In the genomic region with DNA sequence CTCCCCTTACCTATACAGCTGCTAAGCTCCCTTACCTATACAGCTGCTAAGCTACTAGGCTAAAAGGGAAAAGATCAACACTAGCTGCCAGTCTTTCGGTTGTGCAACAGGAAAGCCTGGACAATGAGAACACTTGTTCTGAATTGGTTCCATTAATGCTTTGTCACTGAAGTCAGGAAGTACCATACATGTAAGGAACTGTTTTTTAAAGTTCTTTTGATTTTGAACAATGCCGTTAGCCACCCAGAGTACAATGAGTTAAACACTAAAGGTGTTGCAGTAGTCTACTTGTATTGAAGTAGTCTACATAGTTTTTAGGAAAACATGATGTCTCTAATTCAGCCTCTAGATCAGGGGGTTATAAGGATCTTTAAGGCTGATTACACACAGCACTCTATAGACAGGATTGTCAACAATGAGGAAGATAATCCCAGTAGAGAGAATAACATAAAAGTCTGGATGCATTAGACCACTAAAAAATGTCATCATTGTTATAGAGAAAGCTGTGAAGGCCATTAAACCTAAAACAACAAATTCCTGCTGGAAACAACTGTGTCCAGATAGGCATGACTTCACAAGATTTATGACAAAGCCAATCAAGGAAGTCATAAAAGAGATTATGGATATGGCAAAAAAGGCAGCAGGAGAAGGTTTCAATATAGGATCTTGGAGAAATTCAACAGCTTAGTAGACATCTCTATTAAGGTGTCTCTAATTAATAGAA, we compare ENCODE assay signal across 25 cellular contexts.
A peak's percentile ranks its signal among the peaks of the same experiment; 100 is the strongest.
DNase-seq lines count a peak whose midpoint lies in the region; ATAC-seq and TF ChIP-seq lines count a peak whose summit lies in the region.
"Had no signal": no experiment of that assay in that cellular context is flagged by ENCODE, and none has a peak within 500 bp of the region (broad histone marks: within the 10 kb centered on the region; RNA-seq: fewer than 3 reads in every experiment).

No MANE protein-coding gene starts in this region.

- no peak for TF ChIP-seq POLR2A in breast epithelium (IDR thresholded peaks at IDR 0.05)

- H2BK12ac ChIP-seq in trophoblast cell (ENCODE audit: low read length), result no peak overlapping the region

- H3K4me1 ChIP-seq in breast epithelium (no peaks in the 10 kb centered on the region), trophoblast cell (ENCODE audit: control insufficient read depth in 1 of 2, insufficient read depth in 2 of 2, low read length in 2 of 2) (no peaks in the 10 kb centered on the region), right cardiac atrium (ENCODE audit: control insufficient read depth, insufficient read depth, low read length) (no peaks in the 10 kb centered on the region)
- H3K4me1 ChIP-seq: BE2C had no signal

- no peak overlapping the region for H3K14ac ChIP-seq in trophoblast cell (ENCODE audit: low read length)

- DNase-seq in MCF 10A (ENCODE audit: unreplicated experiment), result peak; percentile 7
- no peak for DNase-seq in breast epithelium (ENCODE audit: low spot score in 2 of 2)
- DNase-seq in UCSD-AML1 (lab: John Stamatoyannopoulos, UW; ENCODE audit: unreplicated experiment), result peak; percentile 5
- DNase-seq in left colon, result no peak
- no peak for DNase-seq in trophoblast cell
- no peak for DNase-seq in NCI-H510A treated with DMSO at 0.1 percent for 48 hours (lab: John Stamatoyannopoulos, UW)
- DNase-seq in right cardiac atrium, result no peak
- DNase-seq in stimulated activated CD4-positive, alpha-beta T cell treated with anti-CD3 and anti-CD28 coated beads, Interleukin-1b, Interleukin-23, amount 100 ng/mL, for 48 hours, result no peak
- DNase-seq: aorta; BE2C; caudate nucleus; COR-L47; mesenchymal stem cell; MG63; naive B cell; NCI-H2171 treated with DMSO at 0.1 percent for 48 hours; NCI-H82; OCI-M1; small intestine; stimulated activated CD4-positive, alpha-beta T cell treated with anti-CD3 and anti-CD28 coated beads, Interleukin-2, amount 100 ng/mL, for 24 hours; substantia nigra had no signal

- H3K79me2 ChIP-seq in trophoblast cell (ENCODE audit: control insufficient read depth, insufficient read depth, low read length, poor library complexity), result no peaks in the 10 kb centered on the region

- intact Hi-C loops in MCF 10A (cut with micrococcal nuclease) (no loop called here), breast epithelium (cut with DNase I; ENCODE audit: low total_unique reads) (no loop called here), left colon (cut with DNase I, micrococcal nuclease) (no loop called here), right cardiac atrium (cut with DNase I) (no loop called here)

- H3K79me1 ChIP-seq in trophoblast cell (ENCODE audit: low read length), result no peaks in the 10 kb centered on the region

- H4K91ac ChIP-seq in trophoblast cell (ENCODE audit: low read depth, low read length), result no peak overlapping the region

- no peak overlapping the region for H2AK5ac ChIP-seq in trophoblast cell (ENCODE audit: low read length)

- no peak overlapping the region for H3K4ac ChIP-seq in trophoblast cell (ENCODE audit: low read depth, low read length)

- H2AFZ ChIP-seq in trophoblast cell (ENCODE audit: insufficient read depth, low read length, poor library complexity), result no peak overlapping the region

- H3K27ac ChIP-seq in breast epithelium (no peak overlapping the region), trophoblast cell (ENCODE audit: low read depth, low read length) (no peak overlapping the region), right cardiac atrium (ENCODE audit: low read length) (no peak overlapping the region)

- H2BK5ac ChIP-seq in trophoblast cell (ENCODE audit: low read depth, low read length, poor library complexity), result no peak overlapping the region

- H3K18ac ChIP-seq in trophoblast cell (ENCODE audit: low read length), result no peak overlapping the region

- H3K9me3 Mint-ChIP-seq in MCF 10A (ENCODE audit: unreplicated experiment), result peaks cover 7% of the 10 kb centered on the region
- H3K9me3 Mint-ChIP-seq: activated naive CD4-positive, alpha-beta T cell treated with anti-CD3 and anti-CD28 coated beads, Interleukin-2, amount 50 U/mL, for 72 hours; activated T-helper 2 cell treated with anti-CD3 and anti-CD28 coated beads, Interferon-gamma antibody, Interleukin-2, Interleukin-4, amounts not matched to agents 10 μg/mL and 5 μg/mL and 100 μg/mL, durations not matched to agents 14 hours and 24 hours and 36 hours had no signal

- WGBS in trophoblast cell (ENCODE audit: extremely low coverage, insufficient coverage, insufficient read length), result no CpG with 5 or more reads among the region's 2 CpGs
- WGBS in right cardiac atrium, result 57% methylated on average over 2 of the region's 2 CpGs

- no peak overlapping the region for H3K9ac ChIP-seq in trophoblast cell (ENCODE audit: low read length)

- no peak overlapping the region for H3K4me3 Mint-ChIP-seq in MCF 10A (ENCODE audit: unreplicated experiment)
- H3K4me3 Mint-ChIP-seq: IgD-negative memory B cell had no signal

- H3K9me3 ChIP-seq in breast epithelium (no peaks in the 10 kb centered on the region), trophoblast cell (ENCODE audit: insufficient read depth, low read depth, low read length) (no peaks in the 10 kb centered on the region), right cardiac atrium (ENCODE audit: control insufficient read depth, low read length) (no peaks in the 10 kb centered on the region)
- H3K9me3 ChIP-seq: BE2C, MG63 had no signal

- no peak overlapping the region for H3K27ac Mint-ChIP-seq in MCF 10A (ENCODE audit: low read depth, unreplicated experiment)
- H3K27ac Mint-ChIP-seq: activated naive CD4-positive, alpha-beta T cell treated with anti-CD3 and anti-CD28 coated beads, Interleukin-2, amount 50 U/mL, for 72 hours; activated T-helper 2 cell treated with anti-CD3 and anti-CD28 coated beads, Interferon-gamma antibody, Interleukin-2, Interleukin-4, amounts not matched to agents 10 μg/mL and 5 μg/mL and 100 μg/mL, durations not matched to agents 14 hours and 24 hours and 36 hours; IgD-negative memory B cell; naive B cell had no signal

- H3K23ac ChIP-seq in trophoblast cell (ENCODE audit: low read length), result no peak overlapping the region

- H3K27me3 Mint-ChIP-seq in MCF 10A (ENCODE audit: insufficient read depth, unreplicated experiment), result no peaks in the 10 kb centered on the region
- H3K27me3 Mint-ChIP-seq: IgD-negative memory B cell, naive B cell had no signal

- no TSS peak for BruUV-seq in MCF 10A (replicated peaks; lab: Mats Ljungman, UMichigan)

- H3K4me3 ChIP-seq in breast epithelium, result no peak overlapping the region
- no peak overlapping the region for H3K4me3 ChIP-seq in trophoblast cell (ENCODE audit: low read depth, low read length)
- H3K4me3 ChIP-seq in right cardiac atrium (ENCODE audit: low read length), result no peak overlapping the region
- H3K4me3 ChIP-seq: MG63 had no signal

- CTCF ChIA-PET in MCF 10A (lab: Yijun Ruan, JAX), result interaction anchor here (0.6 kb wide), 1 partner anchor 914 kb away, joined by 3 read pairs; no protein-coding TSS in a partner anchor

- no peak overlapping the region for H4K12ac ChIP-seq in trophoblast cell (ENCODE audit: low read depth, low read length)

- H3K27me3 ChIP-seq in breast epithelium (no peaks in the 10 kb centered on the region), trophoblast cell (ENCODE audit: insufficient read depth, low read length) (no peaks in the 10 kb centered on the region), right cardiac atrium (ENCODE audit: control insufficient read depth, insufficient read depth) (no peaks in the 10 kb centered on the region)
- H3K27me3 ChIP-seq: BE2C, MG63 had no signal

- no peak overlapping the region for H4K8ac ChIP-seq in trophoblast cell (ENCODE audit: low read depth, low read length)

- TF ChIP-seq CTCF in MCF 10A (IDR thresholded peaks at IDR 0.05; ENCODE audit: unreplicated experiment) (no peak), breast epithelium (IDR thresholded peaks at IDR 0.05) (no peak)

- peaks cover 5% of the 10 kb centered on the region for H3K4me1 Mint-ChIP-seq in MCF 10A (ENCODE audit: insufficient read depth, unreplicated experiment)
- H3K4me1 Mint-ChIP-seq: IgD-negative memory B cell, naive B cell had no signal

- H2BK120ac ChIP-seq in trophoblast cell (ENCODE audit: insufficient read depth, low read length, poor library complexity), result no peak overlapping the region

- H3K36me3 Mint-ChIP-seq in MCF 10A (ENCODE audit: insufficient read depth, unreplicated experiment), result no peaks in the 10 kb centered on the region
- H3K36me3 Mint-ChIP-seq: activated naive CD4-positive, alpha-beta T cell treated with anti-CD3 and anti-CD28 coated beads, Interleukin-2, amount 50 U/mL, for 72 hours; IgD-negative memory B cell; naive B cell had no signal

- H3K36me3 ChIP-seq in breast epithelium, result no peaks in the 10 kb centered on the region
- no peaks in the 10 kb centered on the region for H3K36me3 ChIP-seq in trophoblast cell (ENCODE audit: control insufficient read depth in 1 of 2, insufficient read depth in 2 of 2, low read length in 2 of 2)
- H3K36me3 ChIP-seq: BE2C, MG63 had no signal

- peak; percentile 92 for ATAC-seq in left colon
- no peak for ATAC-seq in right cardiac atrium
- ATAC-seq: activated naive CD4-positive, alpha-beta T cell treated with anti-CD3 and anti-CD28 coated beads, Interleukin-2, amount 50 U/mL, for 72 hours; HCT116 had no signal

- POLR2A ChIA-PET in MCF 10A (lab: Yijun Ruan, JAX), result interaction anchor here (0.6 kb wide), 1 partner anchor 356 kb away, joined by 3 read pairs; no protein-coding TSS in a partner anchor

- no peak overlapping the region for H3K4me2 ChIP-seq in trophoblast cell (ENCODE audit: low read length)

Comparison
In these comparisons a context has a peak if more than half of its experiments do, and no peak if none do; other contexts are left out.
1. DNase-seq: peak in MCF 10A (single experiment) and UCSD-AML1 (single experiment); none in breast epithelium (0 of 2), left colon (0 of 2), trophoblast cell (0 of 2), NCI-H510A treated with DMSO at 0.1 percent for 48 hours (single experiment), right cardiac atrium (0 of 3) and stimulated activated CD4-positive, alpha-beta T cell treated with anti-CD3 and anti-CD28 coated beads, Interleukin-1b, Interleukin-23, amount 100 ng/mL, for 48 hours (single experiment).